In genomic region chr19:44954649-44955499, GRCh38 we compare ENCODE assay signal across 8 cellular contexts. TPM values are rescaled to one million over a fixed set of nuclear protein-coding genes. Genes with fewer than 3 reads are reported as not detected.
DNase-seq lines count a peak whose midpoint lies in the region; ATAC-seq and TF ChIP-seq lines count a peak whose summit lies in the region.

CLPTM1 (plus strand) TSS chr19:44955380; CDS start chr19:44955396, 16 bp downstream.

- H3K36me3 ChIP-seq in lung (ENCODE audit: control insufficient read depth in 2 of 2, insufficient read depth in 2 of 2, low read length in 2 of 2) = peaks cover 0 to 4% of the 10 kb centered on the region in 2 donors

- H3K27me3 ChIP-seq in lung (ENCODE audit: control insufficient read depth, insufficient read depth) = no peaks in the 10 kb centered on the region

- 0% methylated on average over 49 to 65 of the region's 65 CpGs for WGBS in lung, 2 donors

- ATAC-seq in GM21360 (IDR thresholded peaks at IDR 0.05; ENCODE audit: unreplicated experiment) = peak; percentile 74
- ATAC-seq in lung (ENCODE audit: insufficient read depth, low FRiP score) = peak; percentile 97

- TF ChIP-seq CTCF in lung (IDR thresholded peaks at IDR 0.05; ENCODE audit: control extremely low read depth, extremely low read depth) = no peak

- peak within 1 kb of the TSS; percentile 100 for H3K4me3 ChIP-seq in lung

- peak within 1 kb of the TSS; percentile 84 to 98 for H3K27ac ChIP-seq in lung (ENCODE audit: low read depth in 1 of 2, low read length in 1 of 2)

- H3K4me1 ChIP-seq in lung (ENCODE audit: control insufficient read depth in 2 of 2, insufficient read depth in 2 of 2, low read length in 2 of 2) = peaks cover 0 to 12% of the 10 kb centered on the region in 2 donors

- no peaks in the 10 kb centered on the region for H3K9me3 ChIP-seq in lung (ENCODE audit: control insufficient read depth in 2 of 2, insufficient read depth in 1 of 2, low read length in 1 of 2)

- DNase-seq in COLO668 (lab: John Stamatoyannopoulos, UW; ENCODE audit: unreplicated experiment) (peak; percentile 97), HT-29 (ENCODE audit: low spot score) (peak; percentile 99), lung (ENCODE audit: low spot score) (peak; percentile 97)
- DNase-seq in NK-92 treated with Interleukin-12 subunit alpha and Interleukin-12 subunit beta, amount 100 ng/mL, for 24 hours (lab: John Stamatoyannopoulos, UW) = peak; percentile 96
- DNase-seq in activated CD8-positive, alpha-beta memory T cell treated with anti-CD3 and anti-CD28 coated beads for 24 hours = peak; percentile 97
- DNase-seq in effector CD4-positive, alpha-beta T cell = peak; percentile 96
- peak; percentile 92 to 97 (median 94) for DNase-seq in stimulated activated CD4-positive, alpha-beta T cell treated with anti-CD3 and anti-CD28 coated beads, TNF-alpha, amount 100 ng/mL, for 24 hours (ENCODE audit: low read depth in 3 of 3)

RNA-seq across cellular contexts. Expression of gene CLPTM1, which starts in this region (rescaled TPM):
- 104 and 106 TPM in 2 replicates for total RNA-seq in HT-29 (2014; rRNA removed; shearing (Covaris generic))
- total RNA-seq in lung = 100 to 1,000 TPM in 1 of 2 donors, 10 to 100 TPM in 1; 35.9 to 130 TPM
- 10 to 100 TPM; 82.5 to 88.0 TPM for polyA plus RNA-seq in lung

Comparison
In these comparisons a context has a peak if more than half of its experiments do, and no peak if none do; other contexts are left out.
1. Peak in every context shown above with its lines: DNase-seq, ATAC-seq, H3K4me3 ChIP-seq and H3K27ac ChIP-seq.